In genomic region chr6:146788115-146788514, GRCh38 we compare ENCODE assay signal across 1 cellular context.
TF ChIP-seq lines count a peak whose summit lies in the region.

No MANE protein-coding gene starts in this region.

TF ChIP-seq in H1, 55 proteins besides CTCF, POLR2A, EP300 and RAD21 (continued from another document):
- TF ChIP-seq ATF2 (IDR thresholded peaks at IDR 0.05; ENCODE audit: low read length) = no peak
- TF ChIP-seq SUZ12 (IDR thresholded peaks at IDR 0.05; ENCODE audit: low read length) = no peak
- TF ChIP-seq TAF7 (optimal IDR thresholded peaks at IDR 0.05; ENCODE audit: borderline replicate concordance, low read depth, low read length) = no peak
- TF ChIP-seq SP4 (IDR thresholded peaks at IDR 0.05; ENCODE audit: low read length) = no peak
- no peak for TF ChIP-seq JUN (IDR thresholded peaks at IDR 0.05; ENCODE audit: low read depth, low read length)
- no peak for TF ChIP-seq ZNF274 (IDR thresholded peaks at IDR 0.05; ENCODE audit: borderline replicate concordance, extremely low read depth, low read length)
- no peak for TF ChIP-seq EGR1 (IDR thresholded peaks at IDR 0.05; ENCODE audit: borderline replicate concordance, low read depth, low read length)
- no peak for TF ChIP-seq RBBP5 (IDR thresholded peaks at IDR 0.05; ENCODE audit: borderline replicate concordance, low read depth, low read length)
- TF ChIP-seq HDAC2 (IDR thresholded peaks at IDR 0.05; ENCODE audit: borderline replicate concordance in 1 of 2, low read depth in 2 of 2, low read length in 2 of 2) = no peak
- TF ChIP-seq CBX8 (IDR thresholded peaks at IDR 0.05; ENCODE audit: borderline replicate concordance, low read depth, low read length) = no peak
- no peak for TF ChIP-seq MAFK (IDR thresholded peaks at IDR 0.05; ENCODE audit: low read depth, low read length)
- no peak for TF ChIP-seq CREB1 (IDR thresholded peaks at IDR 0.05)
- TF ChIP-seq GTF2F1 (IDR thresholded peaks at IDR 0.05; ENCODE audit: borderline replicate concordance, low read depth, low read length) = no peak
